8 cellular contexts compared by ENCODE assay signal in genomic region chr4:100093091-100093866, GRCh38.
DNase-seq lines count a peak whose midpoint lies in the region; ATAC-seq and TF ChIP-seq lines count a peak whose summit lies in the region.

No MANE protein-coding gene starts in this region.

- H3K27me3 ChIP-seq in WERI-Rb-1 (ENCODE audit: insufficient read depth, low read depth, severe bottlenecking) (no peaks in the 10 kb centered on the region), breast epithelium (no peaks in the 10 kb centered on the region)

- DNase-seq in AG08395 (ENCODE audit: low spot score): peak; percentile 81
- peak; percentile 74 for DNase-seq in NCI-H2171 treated with DMSO at 0.1 percent for 48 hours (lab: John Stamatoyannopoulos, UW)
- DNase-seq in WERI-Rb-1: peak; percentile 92
- peak; percentile 72 to 82 for DNase-seq in breast epithelium (ENCODE audit: low spot score in 2 of 2)
- peak; percentile 90 for DNase-seq in iris pigment epithelial cell (ENCODE audit: low read depth)
- peak; percentile 88 for DNase-seq in stimulated activated CD4-positive, alpha-beta T cell treated with anti-CD3 and anti-CD28 coated beads, Interleukin-15, amount 100 ng/mL, for 24 hours

- peak overlapping the region; percentile 48 for H3K4me3 ChIP-seq in WERI-Rb-1 (ENCODE audit: low read depth, low read length)
- H3K4me3 ChIP-seq in breast epithelium: no peak overlapping the region

- ATAC-seq in GM18873 (IDR thresholded peaks at IDR 0.05; ENCODE audit: low FRiP score, unreplicated experiment) (peak; percentile 94), HG03135 (IDR thresholded peaks at IDR 0.05; ENCODE audit: unreplicated experiment) (peak; percentile 90)

- peaks cover 0 to 5% of the 10 kb centered on the region in 2 donors for H3K4me1 ChIP-seq in breast epithelium

- no peak for TF ChIP-seq POLR2A in breast epithelium (IDR thresholded peaks at IDR 0.05)

- TF ChIP-seq CTCF in WERI-Rb-1 (IDR thresholded peaks at IDR 0.05; ENCODE audit: low read depth, low read length): peak; percentile 76
- peak; percentile 61 to 79 (median 67) for TF ChIP-seq CTCF in breast epithelium (IDR thresholded peaks at IDR 0.05)

- intact Hi-C loops in breast epithelium (cut with DNase I; ENCODE audit: low total_unique reads): loop anchor here (5.0 kb wide), 1 partner anchor 319 kb away; no protein-coding TSS in a partner anchor

- H3K9me3 ChIP-seq in WERI-Rb-1 (ENCODE audit: severe bottlenecking) (no peaks in the 10 kb centered on the region), breast epithelium (no peaks in the 10 kb centered on the region)

- peak overlapping the region; percentile 56 for H3K27ac ChIP-seq in WERI-Rb-1
- H3K27ac ChIP-seq in breast epithelium: peak overlapping the region; percentile 50 to 65

- H3K36me3 ChIP-seq in WERI-Rb-1: no peaks in the 10 kb centered on the region
- no peaks in the 10 kb centered on the region for H3K36me3 ChIP-seq in breast epithelium
